Comparison of ENCODE assay signal across 1 cellular context in genomic region chr10:4451512-4451911, GRCh38.
TF ChIP-seq lines count a peak whose summit lies in the region.

No MANE protein-coding gene starts in this region.

TF ChIP-seq in GM23338, 12 proteins besides CTCF, POLR2A, EP300 and RAD21 (continued from another document):
- TF ChIP-seq ZNF462 (CRISPR knock-in tag; IDR thresholded peaks at IDR 0.05) (no peak), REST (IDR thresholded peaks at IDR 0.05; ENCODE audit: unreplicated experiment) (no peak)
TF ChIP-seq in GM23338: peak in this region for 0.
